ENCODE assay signal across 26 cellular contexts in the genomic region with DNA sequence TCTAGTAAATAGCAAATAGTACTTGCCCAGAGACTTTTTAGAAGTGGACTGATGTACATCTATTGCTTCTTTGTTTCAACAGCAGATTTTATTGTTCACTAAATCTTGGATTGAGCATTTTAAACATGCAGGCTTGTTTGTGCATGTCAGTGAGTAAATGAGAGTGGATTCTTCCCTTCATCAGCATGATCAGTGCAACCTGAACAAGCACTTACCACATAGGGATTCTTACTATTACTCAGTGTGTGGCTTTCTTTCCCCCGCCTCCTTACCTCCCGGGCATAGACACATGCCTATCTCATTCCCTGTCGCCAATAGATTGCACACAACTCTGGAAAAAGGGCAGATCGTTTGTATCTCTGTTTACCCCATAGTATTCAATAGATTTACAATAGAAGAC.
"Had no signal": no experiment of that assay in that cellular context is flagged by ENCODE, and none has a peak within 500 bp of the region (broad histone marks: within the 10 kb centered on the region; RNA-seq: fewer than 3 reads in every experiment).

No MANE protein-coding gene starts in this region.

- H3K36me3 ChIP-seq: brain microvascular endothelial cell had no signal

- H3K27ac Mint-ChIP-seq: activated CD8-positive, alpha-beta T cell treated with anti-CD3 and anti-CD28 coated beads for 36 hours; activated naive CD4-positive, alpha-beta T cell treated with anti-CD3 and anti-CD28 coated beads, Interleukin-2, amount 10 ng/mL, durations not matched to agents 7 days and 5 days; activated naive CD8-positive, alpha-beta T cell treated with anti-CD3 and anti-CD28 coated beads for 36 hours; activated T-cell treated with anti-CD3 and anti-CD28 coated beads, Interleukin-2, amount 50 U/mL, for 72 hours; activated T-helper 2 cell treated with anti-CD3 and anti-CD28 coated beads, Interferon-gamma antibody, Interleukin-2, Interleukin-4, amounts not matched to agents 10 μg/mL and 5 μg/mL and 100 μg/mL, durations not matched to agents 14 hours and 24 hours and 36 hours; T-helper 1 cell treated with Interleukin-12 subunit alpha and Interleukin-12 subunit beta and Interleukin-4 antibody, amounts not matched to agents 30 μg/mL and 1 μg/mL, for 36 hours had no signal

- H3K36me3 Mint-ChIP-seq: activated naive CD4-positive, alpha-beta T cell treated with anti-CD3 and anti-CD28 coated beads, Interleukin-2, amount 10 ng/mL, durations not matched to agents 7 days and 5 days; activated naive CD8-positive, alpha-beta T cell treated with anti-CD3 and anti-CD28 coated beads for 36 hours had no signal

- FAIRE-seq: K562 had no signal

- H3K4me3 ChIP-seq: K562 had no signal

- H3K27me3 Mint-ChIP-seq: activated CD8-positive, alpha-beta T cell treated with anti-CD3 and anti-CD28 coated beads for 36 hours; activated naive CD4-positive, alpha-beta T cell treated with anti-CD3 and anti-CD28 coated beads, Interleukin-2, amount 10 ng/mL, durations not matched to agents 7 days and 5 days; activated naive CD8-positive, alpha-beta T cell treated with anti-CD3 and anti-CD28 coated beads for 36 hours had no signal

- H3K4me1 Mint-ChIP-seq: activated naive CD4-positive, alpha-beta T cell treated with anti-CD3 and anti-CD28 coated beads, Interleukin-2, amount 10 ng/mL, durations not matched to agents 7 days and 5 days; activated naive CD8-positive, alpha-beta T cell treated with anti-CD3 and anti-CD28 coated beads for 36 hours had no signal

- ATAC-seq: activated CD4-positive, CD25-positive, alpha-beta regulatory T cell treated with anti-CD3 and anti-CD28 coated beads, Interleukin-2, amount 50 U/mL, for 24 hours; activated CD8-positive, alpha-beta T cell treated with anti-CD3 and anti-CD28 coated beads for 36 hours; activated T-cell treated with anti-CD3 and anti-CD28 coated beads, Interleukin-2, amount 50 U/mL, for 72 hours; K562; Panc1 had no signal

- H3K27me3 ChIP-seq: brain microvascular endothelial cell had no signal

- H3K27ac ChIP-seq: brain microvascular endothelial cell had no signal

- H3K4me3 Mint-ChIP-seq: activated CD8-positive, alpha-beta T cell treated with anti-CD3 and anti-CD28 coated beads for 36 hours; activated naive CD4-positive, alpha-beta T cell treated with anti-CD3 and anti-CD28 coated beads, Interleukin-2, amount 10 ng/mL, durations not matched to agents 7 days and 5 days; activated naive CD8-positive, alpha-beta T cell treated with anti-CD3 and anti-CD28 coated beads for 36 hours; activated T-cell treated with anti-CD3 and anti-CD28 coated beads, Interleukin-2, amount 50 U/mL, for 72 hours; T-helper 1 cell treated with Interleukin-12 subunit alpha and Interleukin-12 subunit beta and Interleukin-4 antibody, amounts not matched to agents 30 μg/mL and 1 μg/mL, for 36 hours had no signal

- DNase-seq: activated CD4-positive, alpha-beta T cell treated with anti-CD3 and anti-CD28 coated beads for 4 hours; activated CD8-positive, alpha-beta memory T cell treated with anti-CD3 and anti-CD28 coated beads, Interleukin-2, amount 50 U/mL, for 4 hours; activated CD8-positive, alpha-beta T cell treated with anti-CD3 and anti-CD28 coated beads for 36 hours; activated gamma-delta T cell treated with Interleukin-2 at 50 U/mL for 16 hours; activated naive CD4-positive, alpha-beta T cell treated with anti-CD3 and anti-CD28 coated beads, Interleukin-2, amount 10 ng/mL, durations not matched to agents 7 days and 5 days; activated naive CD8-positive, alpha-beta T cell treated with anti-CD3 and anti-CD28 coated beads for 36 hours; activated T-cell treated with anti-CD3 and anti-CD28 coated beads, Interleukin-2, amount 50 U/mL, for 72 hours; brain microvascular endothelial cell; caudate nucleus; Karpas-422; NCI-H1092; NCI-H1436 treated with DMSO at 0.1 percent for 48 hours; NCI-H187; NCI-H2081; NCI-H2171; NCI-H2227 treated with DMSO at 0.1 percent for 48 hours; NCI-H510A; NCI-H526 treated with DMSO at 0.1 percent for 48 hours; NK-92 treated with Interleukin-12 subunit alpha and Interleukin-12 subunit beta, amount 100 ng/mL, for 24 hours; OCI-M1; SHP77 treated with DMSO at 0.1 percent for 48 hours had no signal

- H3K9me3 Mint-ChIP-seq: activated CD8-positive, alpha-beta T cell treated with anti-CD3 and anti-CD28 coated beads for 36 hours; activated naive CD8-positive, alpha-beta T cell treated with anti-CD3 and anti-CD28 coated beads for 36 hours; T-helper 1 cell treated with Interleukin-12 subunit alpha and Interleukin-12 subunit beta and Interleukin-4 antibody, amounts not matched to agents 30 μg/mL and 1 μg/mL, for 36 hours had no signal
